25 cellular contexts compared by ENCODE assay signal in the genomic region with DNA sequence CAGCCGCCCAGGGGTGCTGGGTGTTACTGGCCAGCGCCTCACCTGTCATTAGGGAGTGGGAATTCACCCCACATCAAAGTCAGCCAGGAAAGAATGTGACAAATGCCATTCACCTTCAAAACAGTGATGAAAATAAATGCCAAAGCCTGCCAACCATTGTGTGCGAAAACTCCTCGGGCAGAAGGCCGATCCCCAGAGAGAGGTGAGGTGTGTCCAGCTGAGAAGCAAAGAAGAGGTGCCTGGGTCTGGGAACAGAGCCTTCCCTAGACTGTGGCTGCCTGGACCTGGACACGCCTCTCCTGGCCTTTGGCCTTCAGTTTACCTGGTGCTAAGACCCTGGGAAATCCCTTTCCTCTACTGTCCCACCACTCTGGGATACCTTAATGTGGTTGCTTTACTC.
"Had no signal": no experiment of that assay in that cellular context is flagged by ENCODE, and none has a peak within 500 bp of the region (broad histone marks: within the 10 kb centered on the region; RNA-seq: fewer than 3 reads in every experiment).

No MANE protein-coding gene starts in this region.

- H3K4me1 ChIP-seq: adrenal gland, ascending aorta, heart right ventricle, left lung, sigmoid colon, testis had no signal

- H3K4me3 ChIP-seq: adrenal gland, ascending aorta, dorsolateral prefrontal cortex, heart right ventricle, left lung, sigmoid colon, smooth muscle cell, testis had no signal

- H3K27me3 ChIP-seq: adrenal gland, ascending aorta, brain microvascular endothelial cell, left lung, sigmoid colon, testis had no signal

- DNase-seq: activated CD4-positive, alpha-beta T cell treated with anti-CD3 and anti-CD28 coated beads for 1 hour; activated CD4-positive, alpha-beta T cell treated with anti-CD3 and anti-CD28 coated beads, Interleukin-2, amount 50 U/mL, for 4 hours; activated CD8-positive, alpha-beta memory T cell treated with anti-CD3 and anti-CD28 coated beads for 24 hours; activated CD8-positive, alpha-beta memory T cell treated with anti-CD3 and anti-CD28 coated beads, Interleukin-2, amount 50 U/mL, for 4 hours; activated naive CD4-positive, alpha-beta T cell; activated T-cell treated with anti-CD3 and anti-CD28 coated beads, Interleukin-2, amount 50 U/mL, for 24 hours; adrenal gland; brain microvascular endothelial cell; caudate nucleus; dorsolateral prefrontal cortex; heart right ventricle; immature natural killer cell; nephron progenitor cell; nucleus accumbens; sigmoid colon; stimulated activated CD4-positive, alpha-beta T cell treated with anti-CD3 and anti-CD28 coated beads, Interleukin-2, amount 100 ng/mL, for 48 hours; stimulated activated CD8-positive, alpha-beta memory T cell treated with anti-CD3 and anti-CD28 coated beads, Interleukin-4, amount 100 ng/mL, for 48 hours; stimulated activated naive B cell treated with anti-CD40 and anti-IgM and Interleukin-4, amounts not matched to agents 10 μg/mL and 1 μg/mL and 100 μg/mL, for 72 hours; T-helper 9 cell; testis; trophoblast cell had no signal

- H3K4me2 ChIP-seq: smooth muscle cell had no signal

- H3K9me3 ChIP-seq: adrenal gland, ascending aorta, heart right ventricle, left lung, sigmoid colon, testis had no signal

- H3K27ac ChIP-seq: adrenal gland, ascending aorta, brain microvascular endothelial cell, dorsolateral prefrontal cortex, heart right ventricle, left lung, sigmoid colon, testis had no signal

- ATAC-seq: activated T-helper 17 cell treated with anti-CD3 and anti-CD28 coated beads, Interleukin-2, amount 50 U/mL, for 72 hours; heart right ventricle; left lung; stimulated activated naive B cell treated with anti-CD40 and anti-IgM and Interleukin-4, amounts not matched to agents 10 μg/mL and 1 μg/mL and 100 μg/mL, for 72 hours had no signal

- H3K36me3 ChIP-seq: adrenal gland, ascending aorta, brain microvascular endothelial cell, heart right ventricle, left lung, sigmoid colon had no signal
